Comparison of ENCODE assay signal across 8 cellular contexts in genomic region chr1:155245163-155245524, GRCh38. TPM values are rescaled to one million over a fixed set of nuclear protein-coding genes. Genes with fewer than 3 reads are reported as not detected.
A peak's percentile ranks its signal among the peaks of the same experiment; 100 is the strongest.
DNase-seq lines count a peak whose midpoint lies in the region; ATAC-seq and TF ChIP-seq lines count a peak whose summit lies in the region.

No MANE protein-coding gene starts in this region.

- H3K4me1 Mint-ChIP-seq in activated T-cell treated with anti-CD3 and anti-CD28 coated beads, Interleukin-2, amount 50 U/mL, for 4 hours (ENCODE audit: low read depth) = peaks cover 42% of the 10 kb centered on the region

- no peaks in the 10 kb centered on the region for H3K9me3 Mint-ChIP-seq in activated T-cell treated with anti-CD3 and anti-CD28 coated beads, Interleukin-2, amount 50 U/mL, for 4 hours

- no peak for TF ChIP-seq POLR2A in right lobe of liver (IDR thresholded peaks at IDR 0.05)

- H3K27me3 ChIP-seq in ascending aorta = no peaks in the 10 kb centered on the region
- H3K27me3 ChIP-seq in right lobe of liver = no peaks in the 10 kb centered on the region
- H3K27me3 ChIP-seq in tibial artery = no peaks in the 10 kb centered on the region

- H3K27ac ChIP-seq in ascending aorta (peak overlapping the region; percentile 83 to 92), right lobe of liver (peak overlapping the region; percentile 11 to 89 (median 21)), tibial artery (peak overlapping the region; percentile 94 to 96)

- DNase-seq in activated T-cell treated with anti-CD3 and anti-CD28 coated beads, Interleukin-2, amount 50 U/mL, for 4 hours = no peak
- DNase-seq in activated T-cell treated with anti-CD3 and anti-CD28 coated beads, Interleukin-2, amount 50 U/mL, for 48 hours = no peak
- DNase-seq in ascending aorta (ENCODE audit: low spot score in 2 of 2) = no peak
- DNase-seq in right lobe of liver = no peak
- DNase-seq in tibial artery = no peak
- no peak for DNase-seq in OCI-M1 (lab: John Stamatoyannopoulos, UW)
- no peak for DNase-seq in GM19240 (ENCODE audit: insufficient read length, low spot score)
- no peak for DNase-seq in ecto neural progenitor cell (ENCODE audit: low spot score)

- H3K4me1 ChIP-seq in ascending aorta (peaks cover 3 to 30% of the 10 kb centered on the region in 2 donors), right lobe of liver (peaks cover 0 to 12% (median 2%) of the 10 kb centered on the region in 4 donors), tibial artery (peaks cover 0 to 40% (median 27%) of the 10 kb centered on the region in 4 donors)

- intact Hi-C loops in ascending aorta (cut with DNase I) (loop anchor here (2.0 kb wide), 1 partner anchor 18 kb away; no protein-coding TSS in a partner anchor), right lobe of liver (cut with DNase I) (no loop called here), tibial artery (cut with DNase I; ENCODE audit: low total_unique reads) (no loop called here)

- H3K4me3 ChIP-seq in ascending aorta (peak overlapping the region; percentile 69 to 80), right lobe of liver (peak overlapping the region in 2 of 3 donors; percentile 64 to 72), tibial artery (peak overlapping the region; percentile 59 to 83)

- H3K27me3 Mint-ChIP-seq in activated T-cell treated with anti-CD3 and anti-CD28 coated beads, Interleukin-2, amount 50 U/mL, for 4 hours (ENCODE audit: low read depth) = peaks cover 2% of the 10 kb centered on the region

- TF ChIP-seq CTCF in ascending aorta (IDR thresholded peaks at IDR 0.05) = no peak
- TF ChIP-seq CTCF in right lobe of liver (IDR thresholded peaks at IDR 0.05) = no peak
- TF ChIP-seq CTCF in tibial artery (IDR thresholded peaks at IDR 0.05) = no peak

- ATAC-seq in activated T-cell treated with anti-CD3 and anti-CD28 coated beads, Interleukin-2, amount 50 U/mL, for 4 hours = no peak
- ATAC-seq in right lobe of liver = no peak

- H3K9me3 ChIP-seq in ascending aorta (no peaks in the 10 kb centered on the region), right lobe of liver (peaks cover 0 to 2% (median 0%) of the 10 kb centered on the region in 4 donors), tibial artery (no peaks in the 10 kb centered on the region)

- H3K4me3 Mint-ChIP-seq in activated T-cell treated with anti-CD3 and anti-CD28 coated beads, Interleukin-2, amount 50 U/mL, for 4 hours = peak overlapping the region; percentile 90

- peaks cover 15 to 17% of the 10 kb centered on the region in 2 donors for H3K36me3 ChIP-seq in ascending aorta
- no peaks in the 10 kb centered on the region for H3K36me3 ChIP-seq in right lobe of liver
- peaks cover 14 to 28% (median 15%) of the 10 kb centered on the region in 3 donors for H3K36me3 ChIP-seq in tibial artery

- H3K36me3 Mint-ChIP-seq in activated T-cell treated with anti-CD3 and anti-CD28 coated beads, Interleukin-2, amount 50 U/mL, for 4 hours (ENCODE audit: insufficient read depth) = peaks cover 3% of the 10 kb centered on the region

- 70% methylated on average over 8 of the region's 8 CpGs for WGBS in right lobe of liver (ENCODE audit: insufficient coverage, low coverage, low lambda C conversion rate, missing lambda C conversion rate)

RNA-seq across cellular contexts. Expression of gene ENTREP3, which starts 10.1 kb away (rescaled TPM):
- 10 to 100 TPM; 31.7 to 41.3 (median 39.8) TPM for total RNA-seq in activated T-cell treated with anti-CD3 and anti-CD28 coated beads, Interleukin-2, amount 50 U/mL, for 4 hours
- 34.5 TPM for total RNA-seq in ascending aorta
- total RNA-seq in right lobe of liver = 10 to 100 TPM in 2 of 6 experiments, 1 to 10 TPM in 4; 7.2 to 13.0 (median 9.6) TPM

RNA-seq across cellular contexts. Expression of gene SCAMP3, which starts 17.0 kb away (rescaled TPM):
- 100 to 1,000 TPM; 193 to 214 (median 208) TPM for total RNA-seq in activated T-cell treated with anti-CD3 and anti-CD28 coated beads, Interleukin-2, amount 50 U/mL, for 4 hours
- total RNA-seq in ascending aorta = 63.6 TPM
- total RNA-seq in right lobe of liver = 10 to 100 TPM; 27.9 to 63.4 (median 29.2) TPM

RNA-seq across cellular contexts. Expression of gene CLK2, which starts 28.2 kb away (rescaled TPM):
- 10 to 100 TPM; 64.2 to 68.4 (median 66.3) TPM for total RNA-seq in activated T-cell treated with anti-CD3 and anti-CD28 coated beads, Interleukin-2, amount 50 U/mL, for 4 hours
- total RNA-seq in ascending aorta (32.1 TPM), right lobe of liver (10 to 100 TPM; 10.4 to 29.2 (median 20.2) TPM)

RNA-seq across cellular contexts. Expression of gene HCN3, which starts 32.1 kb away (rescaled TPM):
- total RNA-seq in activated T-cell treated with anti-CD3 and anti-CD28 coated beads, Interleukin-2, amount 50 U/mL, for 4 hours = 1 to 10 TPM; 1.1 to 1.3 (median 1.3) TPM
- 2.6 TPM for total RNA-seq in ascending aorta
- total RNA-seq in right lobe of liver = 1 to 10 TPM in 4 of 6 experiments, under 1 TPM in 2; 0.56 to 1.6 (median 1.2) TPM

RNA-seq across cellular contexts. Expression of gene MTX1, which starts 36.6 kb away (rescaled TPM):
- total RNA-seq in activated T-cell treated with anti-CD3 and anti-CD28 coated beads, Interleukin-2, amount 50 U/mL, for 4 hours = 10 to 100 TPM; 77.4 to 88.6 (median 77.7) TPM
- total RNA-seq in ascending aorta = 23.9 TPM
- 10 to 100 TPM; 20.0 to 50.7 (median 23.9) TPM for total RNA-seq in right lobe of liver

Comparison
In these comparisons a context has a peak if more than half of its experiments do, and no peak if none do; other contexts are left out.
1. H3K27ac ChIP-seq: peak in every context shown above with its lines; median percentile 95 in tibial artery; 88 in ascending aorta; 21 in right lobe of liver.